In the genomic region with DNA sequence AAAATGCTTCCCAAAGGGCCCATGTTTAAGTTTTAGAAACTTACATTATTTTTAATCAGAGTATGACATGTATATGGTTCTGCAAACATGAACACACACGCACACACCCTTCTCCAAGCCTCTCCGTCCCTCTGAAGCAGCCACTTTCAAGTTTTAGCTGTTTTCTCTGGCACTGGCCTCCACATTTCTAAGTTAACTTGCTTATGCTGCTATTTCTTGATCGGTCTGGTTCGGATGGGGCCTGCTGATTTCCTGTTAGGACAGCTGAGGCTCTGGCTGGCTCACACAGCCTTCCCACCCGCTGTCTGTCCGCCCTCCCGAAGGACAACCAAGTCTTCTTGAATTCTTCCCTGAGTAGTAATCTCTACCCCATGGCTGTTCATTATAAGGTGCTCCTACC, we compare ENCODE assay signal across 17 cellular contexts. TPM values are rescaled to one million over a fixed set of nuclear protein-coding genes. Genes with fewer than 3 reads are reported as not detected.
DNase-seq lines count a peak whose midpoint lies in the region; ATAC-seq, FAIRE-seq and TF ChIP-seq lines count a peak whose summit lies in the region.
"Had no signal": no experiment of that assay in that cellular context is flagged by ENCODE, and none has a peak within 500 bp of the region (broad histone marks: within the 10 kb centered on the region; RNA-seq: fewer than 3 reads in every experiment).

No MANE protein-coding gene starts in this region.

- TF ChIP-seq EP300 in A549 (IDR thresholded peaks at IDR 0.05) = no peak

- FAIRE-seq in A549 (lab: Jason Lieb, UNC) = no peak
- FAIRE-seq: GM19239 had no signal

- no peak for TF ChIP-seq RAD21 in A549 (conservative IDR thresholded peaks at IDR 0.05 in 1 of 2, IDR thresholded peaks at IDR 0.05 in 1 of 2)

- no peak overlapping the region for H3K4me3 Mint-ChIP-seq in endothelial cell (ENCODE audit: unreplicated experiment)
- H3K4me3 Mint-ChIP-seq: activated naive CD8-positive, alpha-beta T cell treated with anti-CD3 and anti-CD28 coated beads for 36 hours; IgD-negative memory B cell; stimulated activated naive CD8-positive, alpha-beta T cell treated with anti-CD3 and anti-CD28 coated beads, Interleukin-15, Interleukin-2, amounts not matched to agents 100 ng/mL and 50 ng/mL, for 24 hours had no signal

- H3K36me3 Mint-ChIP-seq in endothelial cell (ENCODE audit: low read depth, unreplicated experiment) = peaks cover 6% of the 10 kb centered on the region
- H3K36me3 Mint-ChIP-seq: IgD-negative memory B cell had no signal

- 97% methylated on average over 7 of the region's 7 CpGs for WGBS in A549 (ENCODE audit: missing lambda C conversion rate)

- H3K36me3 ChIP-seq in colonic mucosa = no peaks in the 10 kb centered on the region

- no peak overlapping the region for H3K9ac ChIP-seq in colonic mucosa (ENCODE audit: low read depth in 2 of 2, low read length in 2 of 2)

- in situ Hi-C loops in astrocyte of the spinal cord (cut with HindIII; ENCODE audit: low sequenced_read_pairs) = no loop called here

- intact Hi-C loops in left ventricle myocardium superior (cut with micrococcal nuclease) = no loop called here
- intact Hi-C loops in sciatic nerve (cut with DNase I) = no loop called here
- intact Hi-C loops in colonic mucosa (cut with DNase I) = no loop called here

- peaks cover 7% of the 10 kb centered on the region for H3K27me3 Mint-ChIP-seq in endothelial cell (ENCODE audit: unreplicated experiment)
- H3K27me3 Mint-ChIP-seq: activated naive CD8-positive, alpha-beta T cell treated with anti-CD3 and anti-CD28 coated beads for 36 hours; stimulated activated naive CD8-positive, alpha-beta T cell treated with anti-CD3 and anti-CD28 coated beads, Interleukin-15, Interleukin-2, amounts not matched to agents 100 ng/mL and 50 ng/mL, for 24 hours had no signal

- H3K4me1 ChIP-seq in A549 = peaks cover 26% of the 10 kb centered on the region
- no peaks in the 10 kb centered on the region for H3K4me1 ChIP-seq in colonic mucosa

- H3K27ac ChIP-seq in A549 = peak overlapping the region; percentile 79 to 86; a peak in 4 of 6 replicates
- H3K27ac ChIP-seq in colonic mucosa = no peak overlapping the region

- no peak for TF ChIP-seq CTCF in A549 (IDR thresholded peaks at IDR 0.05)
- no peak for TF ChIP-seq CTCF in astrocyte of the spinal cord (IDR thresholded peaks at IDR 0.05; ENCODE audit: low read depth, low read length)
- no peak for TF ChIP-seq CTCF in colonic mucosa (IDR thresholded peaks at IDR 0.05)
- no peak for TF ChIP-seq CTCF in endothelial cell (IDR thresholded peaks at IDR 0.05; ENCODE audit: unreplicated experiment)

- no peak overlapping the region for H3K4me2 ChIP-seq in A549

- H3K9me3 ChIP-seq in A549 = no peaks in the 10 kb centered on the region
- H3K9me3 ChIP-seq in colonic mucosa = no peaks in the 10 kb centered on the region
- H3K9me3 ChIP-seq: Caco-2 had no signal

- no peaks in the 10 kb centered on the region for H3K27me3 ChIP-seq in colonic mucosa

- H3K4me3 ChIP-seq in A549 (no peak overlapping the region), astrocyte of the spinal cord (ENCODE audit: low read depth, low read length) (no peak overlapping the region), colonic mucosa (no peak overlapping the region)

- no peak for TF ChIP-seq POLR2A in A549 (IDR thresholded peaks at IDR 0.05; ENCODE audit: low read length)

- no peak for DNase-seq in A549 (ENCODE audit: low read depth in 1 of 2, low spot score in 1 of 2)
- DNase-seq in astrocyte of the spinal cord (ENCODE audit: low read depth, low spot score) = peak; percentile 84
- peak; percentile 58 for DNase-seq in left ventricle myocardium superior
- peak; percentile 77 for DNase-seq in sciatic nerve (ENCODE audit: low spot score)
- DNase-seq in colonic mucosa = no peak
- DNase-seq in stimulated activated CD4-positive, alpha-beta T cell treated with anti-CD3 and anti-CD28 coated beads, Interleukin-2, amount 100 ng/mL, for 24 hours = no peak
- DNase-seq in endothelial cell (ENCODE audit: low spot score) = no peak
- DNase-seq: ACHN; activated CD4-positive, CD25-positive, alpha-beta regulatory T cell treated with anti-CD3 and anti-CD28 coated beads, Interleukin-2, amount 50 U/mL, for 72 hours; activated naive CD8-positive, alpha-beta T cell treated with anti-CD3 and anti-CD28 coated beads for 36 hours; Caco-2; dermis blood vessel endothelial cell; NCI-H1105 had no signal

- H3K27ac Mint-ChIP-seq in endothelial cell (ENCODE audit: unreplicated experiment) = no peak overlapping the region
- H3K27ac Mint-ChIP-seq: activated naive CD8-positive, alpha-beta T cell treated with anti-CD3 and anti-CD28 coated beads for 36 hours; IgD-negative memory B cell; stimulated activated naive CD8-positive, alpha-beta T cell treated with anti-CD3 and anti-CD28 coated beads, Interleukin-15, Interleukin-2, amounts not matched to agents 100 ng/mL and 50 ng/mL, for 24 hours had no signal

- H3K4me1 Mint-ChIP-seq in endothelial cell (ENCODE audit: unreplicated experiment) = peaks cover 9% of the 10 kb centered on the region

- CTCF ChIA-PET in A549 (lab: Yijun Ruan, JAX) = interaction anchor here (0.8 kb wide), 1 partner anchor 88 kb away, joined by 5 read pairs; no protein-coding TSS in a partner anchor

- no peak for ATAC-seq in A549
- peak; percentile 13 for ATAC-seq in left ventricle myocardium superior
- peak; percentile 60 for ATAC-seq in sciatic nerve
- no peak for ATAC-seq in HG02884 (IDR thresholded peaks at IDR 0.05; ENCODE audit: unreplicated experiment)

- POLR2A ChIA-PET in A549 (lab: Yijun Ruan, JAX) = no interaction called here

- H3K9me3 Mint-ChIP-seq in endothelial cell (ENCODE audit: unreplicated experiment) = no peaks in the 10 kb centered on the region
- H3K9me3 Mint-ChIP-seq: activated naive CD8-positive, alpha-beta T cell treated with anti-CD3 and anti-CD28 coated beads for 36 hours; IgD-negative memory B cell; stimulated activated naive CD8-positive, alpha-beta T cell treated with anti-CD3 and anti-CD28 coated beads, Interleukin-15, Interleukin-2, amounts not matched to agents 100 ng/mL and 50 ng/mL, for 24 hours had no signal

TF ChIP-seq in A549, 52 proteins besides CTCF, POLR2A, EP300 and RAD21:
- TF ChIP-seq, protein P1, sequence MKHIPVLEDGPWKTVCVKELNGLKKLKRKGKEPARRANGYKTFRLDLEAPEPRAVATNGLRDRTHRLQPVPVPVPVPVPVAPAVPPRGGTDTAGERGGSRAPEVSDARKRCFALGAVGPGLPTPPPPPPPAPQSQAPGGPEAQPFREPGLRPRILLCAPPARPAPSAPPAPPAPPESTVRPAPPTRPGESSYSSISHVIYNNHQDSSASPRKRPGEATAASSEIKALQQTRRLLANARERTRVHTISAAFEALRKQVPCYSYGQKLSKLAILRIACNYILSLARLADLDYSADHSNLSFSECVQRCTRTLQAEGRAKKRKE (CRISPR knock-in tag; IDR thresholded peaks at IDR 0.05; ENCODE audit: low read depth) = no peak
- TF ChIP-seq, protein P2, sequence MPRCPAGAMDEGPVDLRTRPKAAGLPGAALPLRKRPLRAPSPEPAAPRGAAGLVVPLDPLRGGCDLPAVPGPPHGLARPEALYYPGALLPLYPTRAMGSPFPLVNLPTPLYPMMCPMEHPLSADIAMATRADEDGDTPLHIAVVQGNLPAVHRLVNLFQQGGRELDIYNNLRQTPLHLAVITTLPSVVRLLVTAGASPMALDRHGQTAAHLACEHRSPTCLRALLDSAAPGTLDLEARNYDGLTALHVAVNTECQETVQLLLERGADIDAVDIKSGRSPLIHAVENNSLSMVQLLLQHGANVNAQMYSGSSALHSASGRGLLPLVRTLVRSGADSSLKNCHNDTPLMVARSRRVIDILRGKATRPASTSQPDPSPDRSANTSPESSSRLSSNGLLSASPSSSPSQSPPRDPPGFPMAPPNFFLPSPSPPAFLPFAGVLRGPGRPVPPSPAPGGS (IDR thresholded peaks at IDR 0.05) = no peak
- TF ChIP-seq RNF2 (IDR thresholded peaks at IDR 0.05; ENCODE audit: borderline replicate concordance, low read depth) = no peak
- TF ChIP-seq, protein P3, sequence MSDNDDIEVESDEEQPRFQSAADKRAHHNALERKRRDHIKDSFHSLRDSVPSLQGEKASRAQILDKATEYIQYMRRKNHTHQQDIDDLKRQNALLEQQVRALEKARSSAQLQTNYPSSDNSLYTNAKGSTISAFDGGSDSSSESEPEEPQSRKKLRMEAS (IDR thresholded peaks at IDR 0.05) = no peak
- no peak for TF ChIP-seq HEYL (CRISPR knock-in tag; IDR thresholded peaks at IDR 0.05)

RNA-seq across cellular contexts. Expression of a gene that starts 4.4 kb away (rescaled TPM):
- polyA plus RNA-seq in A549 (2011; rRNA removed) = 16.3 and 16.5 TPM in 2 replicates
- 26.0 and 27.2 TPM in 2 replicates for polyA plus RNA-seq in A549 (2012; cell fraction: cytosol; rRNA removed)
- 20.8 and 24.2 TPM in 2 replicates for polyA plus RNA-seq in A549 (2012; cell fraction: nucleus; rRNA removed)
- polyA plus RNA-seq in A549 (2017; fragmentation: RNase III; extraction: RNeasy Plus Mini Kit Qiagen cat#74134 plus additional on column Dnase treatment) = 21.8 to 22.2 TPM (median 22.2 TPM) in 3 replicates
- polyA minus RNA-seq in A549 (2011; rRNA and poly(A)+ RNA removed) = 19.3 and 22.3 TPM in 2 replicates
- 8.1 TPM for total RNA-seq in left ventricle myocardium superior
- total RNA-seq in sciatic nerve = 1.3 TPM
- 10 to 100 TPM in 1 of 2 donors, 1 to 10 TPM in 1; 9.4 to 47.6 TPM for total RNA-seq in colonic mucosa
- total RNA-seq in endothelial cell (ENCODE audit: unreplicated experiment) = 17.0 TPM
- polyA plus RNA-seq: IgD-negative memory B cell had no signal

RNA-seq across cellular contexts. Expression of a gene that starts 46.2 kb away (rescaled TPM):
- polyA plus RNA-seq in A549 (2011; rRNA removed) = 20.5 and 35.5 TPM in 2 replicates
- 42.9 and 53.3 TPM in 2 replicates for polyA plus RNA-seq in A549 (2012; cell fraction: cytosol; rRNA removed)
- polyA plus RNA-seq in A549 (2012; cell fraction: nucleus; rRNA removed) = 81.8 and 124 TPM in 2 replicates
- 63.8 to 68.0 TPM (median 66.1 TPM) in 3 replicates for polyA plus RNA-seq in A549 (2017; fragmentation: RNase III; extraction: RNeasy Plus Mini Kit Qiagen cat#74134 plus additional on column Dnase treatment)
- 45.0 and 60.0 TPM in 2 replicates for polyA minus RNA-seq in A549 (2011; rRNA and poly(A)+ RNA removed)
- total RNA-seq in left ventricle myocardium superior = 471 TPM
- total RNA-seq in sciatic nerve = 296 TPM
- 10 to 100 TPM; 44.1 to 87.8 TPM for total RNA-seq in colonic mucosa
- total RNA-seq in endothelial cell (ENCODE audit: unreplicated experiment) = 103 TPM
- polyA plus RNA-seq: IgD-negative memory B cell had no signal

Comparison
In these comparisons a context has a peak if more than half of its experiments do, and no peak if none do; other contexts are left out.
1. ATAC-seq: peak in left ventricle myocardium superior (single experiment) and sciatic nerve (single experiment); none in A549 (0 of 2) and HG02884 (single experiment).
2. DNase-seq: peak in astrocyte of the spinal cord (single experiment), left ventricle myocardium superior (single experiment) and sciatic nerve (single experiment); none in A549 (0 of 2), colonic mucosa (single experiment), stimulated activated CD4-positive, alpha-beta T cell treated with anti-CD3 and anti-CD28 coated beads, Interleukin-2, amount 100 ng/mL, for 24 hours (0 of 2) and endothelial cell (single experiment).